19 cellular contexts compared by ENCODE assay signal in genomic region chr4:3494501-3494900, GRCh38. TPM values are rescaled to one million over a fixed set of nuclear protein-coding genes. Genes with fewer than 3 reads are reported as not detected.
"Had no signal": no experiment of that assay in that cellular context is flagged by ENCODE, and none has a peak within 500 bp of the region (broad histone marks: within the 10 kb centered on the region; RNA-seq: fewer than 3 reads in every experiment).

No MANE protein-coding gene starts in this region.

- H3K4me3 Mint-ChIP-seq: activated naive CD8-positive, alpha-beta T cell; immature natural killer cell; nephron had no signal

- H3K9me3 Mint-ChIP-seq: immature natural killer cell, nephron had no signal

- H3K4me1 ChIP-seq: thyroid gland had no signal

- H3K27me3 ChIP-seq: ovary, thyroid gland had no signal

- FAIRE-seq: endometrium had no signal

- DNase-seq: activated CD4-positive, alpha-beta T cell treated with anti-CD3 and anti-CD28 coated beads for 1 hour; activated CD4-positive, alpha-beta T cell treated with anti-CD3 and anti-CD28 coated beads, Interleukin-2, amount 50 U/mL, for 48 hours; activated gamma-delta T cell; activated T-cell treated with anti-CD3 and anti-CD28 coated beads, Interleukin-2, amount 50 U/mL, for 48 hours; glutamatergic neuron; immature natural killer cell; mammary epithelial cell; mucosa of descending colon; ovary; stimulated activated CD4-positive, alpha-beta T cell treated with anti-CD3 and anti-CD28 coated beads, Interleukin-15, amount 100 ng/mL, for 24 hours; stimulated activated CD4-positive, alpha-beta T cell treated with anti-CD3 and anti-CD28 coated beads, Interleukin-4, amount 100 ng/mL, for 4 hours; thyroid gland had no signal

- ATAC-seq: mucosa of descending colon had no signal

- H3K9me3 ChIP-seq: mucosa of descending colon, ovary, thyroid gland had no signal

- H3K4me3 ChIP-seq: mucosa of descending colon, ovary, thyroid gland had no signal

- H3K27ac ChIP-seq: ovary, thyroid gland had no signal

- H3K36me3 Mint-ChIP-seq: activated naive CD8-positive, alpha-beta T cell had no signal

- H3K27ac Mint-ChIP-seq: activated naive CD8-positive, alpha-beta T cell; immature natural killer cell; nephron had no signal

- H3K36me3 ChIP-seq: ovary, thyroid gland had no signal

RNA-seq across cellular contexts. Expression of gene DOK7, which starts 31.4 kb away (rescaled TPM):
- total RNA-seq: dermis microvascular lymphatic vessel endothelial cell; fibroblast of villous mesenchyme; T-helper 2 cell treated with Interferon-gamma antibody and Interleukin-4, amounts not matched to agents 100 ng/mL and 5 ng/mL, for 36 hours had no signal

RNA-seq across cellular contexts. Expression of gene HGFAC, which starts 52.7 kb away (rescaled TPM):
- total RNA-seq: esophagus mucosa; fibroblast of villous mesenchyme; mammary epithelial cell; T-helper 2 cell treated with Interferon-gamma antibody and Interleukin-4, amounts not matched to agents 100 ng/mL and 5 ng/mL, for 36 hours had no signal
- polyA plus RNA-seq: immature natural killer cell, mammary epithelial cell had no signal
